26 cellular contexts compared by ENCODE assay signal in genomic region chrX:54007682-54008081, GRCh38.
"Had no signal": no experiment of that assay in that cellular context is flagged by ENCODE, and none has a peak within 500 bp of the region (broad histone marks: within the 10 kb centered on the region; RNA-seq: fewer than 3 reads in every experiment).

No MANE protein-coding gene starts in this region.

- ATAC-seq: activated T-helper 17 cell treated with anti-CD3 and anti-CD28 coated beads, Interleukin-2, amount 50 U/mL, for 72 hours; Panc1; Right ventricle myocardium inferior; T-helper 17 cell had no signal

- H3K4me3 ChIP-seq: cardiac muscle cell, colonic mucosa, SJSA1 had no signal

- H3K27ac ChIP-seq: brain microvascular endothelial cell, cardiac muscle cell, colonic mucosa, SJSA1, VCaP had no signal

- DNase-seq: activated CD4-positive, alpha-beta memory T cell treated with anti-CD3 and anti-CD28 coated beads, Interleukin-2, amount 10 ng/mL, durations not matched to agents 7 days and 5 days; activated CD4-positive, alpha-beta T cell treated with anti-CD3 and anti-CD28 coated beads, Interleukin-2, amount 50 U/mL, for 1 hour; activated CD4-positive, CD25-positive, alpha-beta regulatory T cell; activated gamma-delta T cell; activated naive CD4-positive, alpha-beta T cell treated with anti-CD3 and anti-CD28 coated beads for 36 hours; activated T-cell treated with anti-CD3 and anti-CD28 coated beads for 4 hours; activated T-cell treated with anti-CD3 and anti-CD28 coated beads, Interleukin-2, amount 50 U/mL, for 48 hours; amygdala; brain microvascular endothelial cell; colonic mucosa; Karpas-422; MM.1S; NCI-H1105; NCI-H1436 treated with DMSO at 0.1 percent for 48 hours; NCI-H187; NCI-H2081; NCI-H524; RPMI8226; T-helper 17 cell; T-helper 9 cell had no signal

- H3K36me3 ChIP-seq: brain microvascular endothelial cell, colonic mucosa, SJSA1 had no signal

- H3K4me1 ChIP-seq: colonic mucosa, SJSA1 had no signal

- H3K9me3 ChIP-seq: colonic mucosa, SJSA1 had no signal

- H3K27me3 ChIP-seq: brain microvascular endothelial cell, cardiac muscle cell, colonic mucosa, SJSA1 had no signal
